Comparison of ENCODE assay signal across 21 cellular contexts in genomic region chr6:108728826-108729225, GRCh38.
"Had no signal": no experiment of that assay in that cellular context is flagged by ENCODE, and none has a peak within 500 bp of the region (broad histone marks: within the 10 kb centered on the region; RNA-seq: fewer than 3 reads in every experiment).

No MANE protein-coding gene starts in this region.

- ATAC-seq: activated T-helper 17 cell treated with anti-CD3 and anti-CD28 coated beads, Interleukin-2, amount 50 U/mL, for 72 hours; left ventricle myocardium superior; natural killer cell; T-cell had no signal

- H3K27ac Mint-ChIP-seq: activated naive CD8-positive, alpha-beta T cell treated with anti-CD3 and anti-CD28 coated beads for 36 hours; activated T-cell treated with anti-CD3 and anti-CD28 coated beads, Interleukin-2, amount 50 U/mL, for 24 hours; activated T-helper 17 cell treated with anti-CD3 and anti-CD28 coated beads, Interleukin-2, amount 50 U/mL, for 72 hours; natural killer cell; progenitor cell of endocrine pancreas; T-cell had no signal

- DNase-seq: activated CD4-positive, alpha-beta T cell treated with anti-CD3 and anti-CD28 coated beads for 1 hour; activated CD4-positive, alpha-beta T cell treated with anti-CD3 and anti-CD28 coated beads, Interleukin-2, amount 50 U/mL, for 1 hour; activated CD8-positive, alpha-beta memory T cell treated with anti-CD3 and anti-CD28 coated beads for 24 hours; activated CD8-positive, alpha-beta memory T cell treated with anti-CD3 and anti-CD28 coated beads, Interleukin-2, amount 50 U/mL, for 4 hours; activated naive CD8-positive, alpha-beta T cell treated with anti-CD3 and anti-CD28 coated beads for 36 hours; activated T-cell treated with anti-CD3 and anti-CD28 coated beads, Interleukin-2, amount 50 U/mL, for 24 hours; cerebellar nuclear complex; left ventricle myocardium superior; midbrain; natural killer cell; retina; stimulated activated CD4-positive, alpha-beta T cell treated with anti-CD3 and anti-CD28 coated beads, Interleukin-4, amount 100 ng/mL, for 24 hours; stimulated activated naive CD4-positive, alpha-beta T cell treated with Interleukin-2 at 50 U/mL for 16 hours; T-cell; upper lobe of left lung had no signal

- H3K9me3 Mint-ChIP-seq: activated naive CD8-positive, alpha-beta T cell treated with anti-CD3 and anti-CD28 coated beads for 36 hours; activated T-cell treated with anti-CD3 and anti-CD28 coated beads, Interleukin-2, amount 50 U/mL, for 24 hours; activated T-helper 17 cell treated with anti-CD3 and anti-CD28 coated beads, Interleukin-2, amount 50 U/mL, for 72 hours; natural killer cell; T-cell had no signal

- H3K27ac ChIP-seq: epithelial cell of prostate, thoracic aorta, upper lobe of left lung had no signal

- H3K27me3 Mint-ChIP-seq: activated naive CD8-positive, alpha-beta T cell treated with anti-CD3 and anti-CD28 coated beads for 36 hours; activated T-cell treated with anti-CD3 and anti-CD28 coated beads, Interleukin-2, amount 50 U/mL, for 24 hours had no signal

- FAIRE-seq: astrocyte, bronchial epithelial cell had no signal

- H3K9me3 ChIP-seq: thoracic aorta had no signal

- H3K27me3 ChIP-seq: upper lobe of left lung had no signal

- H3K4me3 Mint-ChIP-seq: activated naive CD8-positive, alpha-beta T cell treated with anti-CD3 and anti-CD28 coated beads for 36 hours; activated T-cell treated with anti-CD3 and anti-CD28 coated beads, Interleukin-2, amount 50 U/mL, for 24 hours; activated T-helper 17 cell treated with anti-CD3 and anti-CD28 coated beads, Interleukin-2, amount 50 U/mL, for 72 hours; natural killer cell; T-cell had no signal

- H3K36me3 Mint-ChIP-seq: activated naive CD8-positive, alpha-beta T cell treated with anti-CD3 and anti-CD28 coated beads for 36 hours; natural killer cell; T-cell had no signal

- H3K4me1 Mint-ChIP-seq: activated naive CD8-positive, alpha-beta T cell treated with anti-CD3 and anti-CD28 coated beads for 36 hours; activated T-helper 17 cell treated with anti-CD3 and anti-CD28 coated beads, Interleukin-2, amount 50 U/mL, for 72 hours; natural killer cell; T-cell had no signal

- H3K36me3 ChIP-seq: thoracic aorta, upper lobe of left lung had no signal

- H3K4me1 ChIP-seq: upper lobe of left lung had no signal

- H3K4me3 ChIP-seq: thoracic aorta, upper lobe of left lung had no signal
